8 cellular contexts compared by ENCODE assay signal in genomic region chr11:560305-561147, GRCh38. TPM values are rescaled to one million over a fixed set of nuclear protein-coding genes. Genes with fewer than 3 reads are reported as not detected.
DNase-seq lines count a peak whose midpoint lies in the region; ATAC-seq and TF ChIP-seq lines count a peak whose summit lies in the region.

A gene with protein sequence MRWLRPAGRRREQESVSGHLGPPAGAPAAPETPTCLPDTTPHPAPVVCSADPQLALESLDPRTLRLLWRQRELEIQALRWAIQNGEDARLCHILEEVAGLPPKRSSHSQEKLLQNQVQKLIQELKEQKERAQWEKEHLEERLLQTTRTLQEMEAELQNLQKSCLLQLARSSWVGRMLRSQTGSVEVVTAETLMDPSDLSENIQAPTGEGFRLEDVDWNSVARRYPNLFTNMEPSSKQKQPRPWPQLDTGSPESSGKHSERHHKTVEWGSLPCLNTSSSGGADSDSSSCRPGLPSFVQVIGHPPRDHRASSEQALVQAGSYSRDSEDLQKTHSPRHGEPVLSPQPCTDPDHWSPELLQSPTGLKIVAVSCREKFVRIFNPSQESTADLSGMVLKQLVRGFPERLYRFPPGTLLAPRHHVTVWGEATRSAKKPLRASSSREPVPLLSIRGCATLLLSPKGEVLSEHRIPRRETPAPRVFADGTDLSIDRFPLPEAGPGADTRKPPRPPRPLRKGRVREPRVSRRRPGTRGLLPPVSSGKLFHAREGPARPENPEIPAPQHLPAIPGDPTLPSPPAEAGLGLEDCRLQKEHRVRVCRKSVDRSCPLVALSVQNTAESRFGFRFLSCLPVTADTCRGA (minus strand): TSS chr11:560738. CDS start chr11:560716, 22 bp downstream.
A gene with protein sequence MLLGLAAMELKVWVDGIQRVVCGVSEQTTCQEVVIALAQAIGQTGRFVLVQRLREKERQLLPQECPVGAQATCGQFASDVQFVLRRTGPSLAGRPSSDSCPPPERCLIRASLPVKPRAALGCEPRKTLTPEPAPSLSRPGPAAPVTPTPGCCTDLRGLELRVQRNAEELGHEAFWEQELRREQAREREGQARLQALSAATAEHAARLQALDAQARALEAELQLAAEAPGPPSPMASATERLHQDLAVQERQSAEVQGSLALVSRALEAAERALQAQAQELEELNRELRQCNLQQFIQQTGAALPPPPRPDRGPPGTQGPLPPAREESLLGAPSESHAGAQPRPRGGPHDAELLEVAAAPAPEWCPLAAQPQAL (plus strand): TSS chr11:560970. CDS start chr11:561769, 799 bp downstream.

- peak within 1 kb of the TSS; percentile 0 to 94 (median 44) for H3K4me3 ChIP-seq in adrenal gland
- peak within 1 kb of the TSS; percentile 82 for H3K4me3 ChIP-seq in psoas muscle
- H3K4me3 ChIP-seq in urinary bladder (ENCODE audit: low read depth, low read length) = peak within 1 kb of the TSS; percentile 67

- H3K36me3 ChIP-seq in adrenal gland (replicated peaks in 1 of 2) = no peaks in the 10 kb centered on the region
- no peaks in the 10 kb centered on the region for H3K36me3 ChIP-seq in psoas muscle (ENCODE audit: insufficient read depth in 1 of 2, low read depth in 1 of 2)
- H3K36me3 ChIP-seq in urinary bladder (ENCODE audit: insufficient read depth) = no peaks in the 10 kb centered on the region

- intact Hi-C loops in adrenal gland (cut with DNase I) = no loop called here
- intact Hi-C loops in left ventricle myocardium superior (cut with micrococcal nuclease) = no loop called here
- intact Hi-C loops in psoas muscle (cut with DNase I) = no loop called here

- TF ChIP-seq CTCF in adrenal gland (IDR thresholded peaks at IDR 0.05) (no peak), psoas muscle (IDR thresholded peaks at IDR 0.05) (no peak)

- TF ChIP-seq POLR2A in GM10847 (IDR thresholded peaks at IDR 0.05; ENCODE audit: extremely low read depth, insufficient read length) = peak; percentile 59
- peak; percentile 21 to 37 for TF ChIP-seq POLR2A in adrenal gland (IDR thresholded peaks at IDR 0.05)

- H3K9me3 ChIP-seq in adrenal gland (replicated peaks in 1 of 3) (no peaks in the 10 kb centered on the region), psoas muscle (no peaks in the 10 kb centered on the region)

- DNase-seq in NCI-H1105 treated with DMSO at 0.1 percent for 48 hours (lab: John Stamatoyannopoulos, UW) (peak; percentile 86), T follicular helper cell (ENCODE audit: low read depth) (peak; percentile 92), adrenal gland (peak; percentile 91 to 96 (median 94)), left ventricle myocardium superior (peak; percentile 96), psoas muscle (peak; percentile 91 to 94)

- ATAC-seq in HG02610 (IDR thresholded peaks at IDR 0.05; ENCODE audit: unreplicated experiment) (peak; percentile 80), left ventricle myocardium superior (peak; percentile 94), psoas muscle (peak; percentile 95 to 98 (median 95))

- 0 to 3% (median 2%) methylated on average over 8 to 93 of the region's 95 CpGs; no CpG with 5 or more reads in 1 of the 4 donors for WGBS in adrenal gland, 4 donors
- WGBS in psoas muscle, 3 donors = 2% methylated on average over 24 to 90 of the region's 95 CpGs
- 1% methylated on average over 95 of the region's 95 CpGs for WGBS in urinary bladder

- H3K4me1 ChIP-seq in adrenal gland (replicated peaks in 1 of 2) (peaks cover 11 to 19% of the 10 kb centered on the region in 2 donors), psoas muscle (peaks cover 10% of the 10 kb centered on the region), urinary bladder (ENCODE audit: insufficient read depth) (peaks cover 2% of the 10 kb centered on the region)

- H3K27me3 ChIP-seq in adrenal gland (peaks cover 8% of the 10 kb centered on the region), psoas muscle (ENCODE audit: insufficient read depth in 3 of 3, low read length in 2 of 3) (peaks cover 0 to 25% (median 19%) of the 10 kb centered on the region in 3 donors)

- H3K27ac ChIP-seq in adrenal gland (peak within 1 kb of the TSS in 1 of 5 donors; percentile 60), psoas muscle (peak within 1 kb of the TSS; percentile 30), urinary bladder (ENCODE audit: low read depth) (peak within 1 kb of the TSS; percentile 87)

RNA-seq across cellular contexts. Expression of the first gene that starts in this region (rescaled TPM):
- total RNA-seq in adrenal gland (1 to 10 TPM in 7 of 8 donors, under 1 TPM in 1; 0.35 to 9.1 (median 6.1) TPM), left ventricle myocardium superior (0.20 TPM), psoas muscle (under 1 TPM in 2 of 4 donors, not detected in 2; 0.25 to 0.27 TPM), urinary bladder (0.37 TPM)
- polyA plus RNA-seq in adrenal gland (10 to 100 TPM in 2 of 3 donors, under 1 TPM in 1; 0.20 to 21.0 (median 12.7) TPM), psoas muscle (under 1 TPM; 0.04 to 0.12 (median 0.09) TPM), urinary bladder (1.2 TPM)

RNA-seq across cellular contexts. Expression of the second gene that starts in this region (rescaled TPM):
- 10 to 100 TPM in 4 of 8 donors, 1 to 10 TPM in 4; 2.9 to 18.2 (median 7.9) TPM for total RNA-seq in adrenal gland
- 10 to 100 TPM in 1 of 3 donors, 1 to 10 TPM in 1, under 1 TPM in 1; 0.33 to 19.9 (median 9.8) TPM for polyA plus RNA-seq in adrenal gland
- total RNA-seq in left ventricle myocardium superior = 4.6 TPM
- total RNA-seq in psoas muscle = 1 to 10 TPM in 1 of 4 donors, under 1 TPM in 2, not detected in 1; 0.78 to 1.2 (median 0.84) TPM
- polyA plus RNA-seq in psoas muscle = 1 to 10 TPM in 1 of 3 donors, under 1 TPM in 2; 0.65 to 1.4 (median 1.00) TPM
- 3.3 TPM for total RNA-seq in urinary bladder
- polyA plus RNA-seq in urinary bladder = 13.8 TPM
